ENCODE assay signal across 8 cellular contexts in the genomic region with DNA sequence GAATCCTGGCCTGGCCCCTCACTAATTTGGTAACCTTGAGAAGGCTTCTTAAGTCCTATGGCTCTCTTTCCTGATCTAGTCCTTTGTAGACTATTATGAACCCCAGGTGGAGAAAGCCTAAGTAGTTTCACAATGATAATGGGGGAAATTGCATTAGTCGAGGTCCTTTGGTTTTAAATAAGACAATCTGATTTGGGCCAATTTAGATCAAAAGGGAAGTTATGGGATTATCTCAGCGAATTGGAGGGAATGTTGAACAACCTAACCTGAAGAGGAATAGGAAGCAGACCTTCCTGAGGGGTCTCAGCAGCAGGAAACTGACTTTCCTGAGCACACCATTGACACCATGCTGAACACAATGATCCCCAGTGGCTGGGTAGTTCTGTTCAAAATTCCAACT.
"Had no signal": no experiment of that assay in that cellular context is flagged by ENCODE, and none has a peak within 500 bp of the region (broad histone marks: within the 10 kb centered on the region; RNA-seq: fewer than 3 reads in every experiment).

No MANE protein-coding gene starts in this region.

- H3K36me3 Mint-ChIP-seq: IgD-negative memory B cell had no signal

- H3K27me3 Mint-ChIP-seq: IgD-negative memory B cell had no signal

- H3K27ac ChIP-seq: GM23248, HL-60 had no signal

- H3K36me3 ChIP-seq: HAP-1 had no signal

- H3K4me3 Mint-ChIP-seq: HFFc6, IgD-negative memory B cell had no signal

- H3K9me3 ChIP-seq: HAP-1 had no signal

- H3K4me1 Mint-ChIP-seq: IgD-negative memory B cell had no signal

- H3K4me3 ChIP-seq: GM23248, HAP-1 had no signal

- H2AFZ ChIP-seq: GM23248 had no signal

- H3K4me1 ChIP-seq: HAP-1 had no signal

- H3K9ac ChIP-seq: GM23248 had no signal

- H3K27ac Mint-ChIP-seq: HFFc6, IgD-negative memory B cell had no signal

- DNase-seq: GM23248, GOT3, H7, HFFc6, KBM-7 had no signal
